In genomic region chr6:39906318-39906761, GRCh38 we compare ENCODE assay signal across 2 cellular contexts.
TF ChIP-seq lines count a peak whose summit lies in the region.

No MANE protein-coding gene starts in this region.

TF ChIP-seq in liver, 16 proteins besides CTCF, POLR2A, EP300 and RAD21 (continued from another document):
- TF ChIP-seq SP1 (IDR thresholded peaks at IDR 0.05) (no peak), GABPA (IDR thresholded peaks at IDR 0.05 in 1 of 2, conservative IDR thresholded peaks at IDR 0.05 in 1 of 2) (no peak), REST (IDR thresholded peaks at IDR 0.05) (peak; percentile 69)

TF ChIP-seq in HepG2, 621 proteins besides CTCF, POLR2A, EP300 and RAD21 (continued from another document):
- TF ChIP-seq TERF1 (CRISPR knock-in tag; IDR thresholded peaks at IDR 0.05) (no peak), HDAC2 (CRISPR knock-in tag; IDR thresholded peaks at IDR 0.05) (no peak), TOE1 (CRISPR knock-in tag; IDR thresholded peaks at IDR 0.05) (no peak), HNF4G (IDR thresholded peaks at IDR 0.05; ENCODE audit: borderline replicate concordance, low read depth, low read length) (no peak), HNF4G (CRISPR knock-in tag; IDR thresholded peaks at IDR 0.05; ENCODE audit: borderline replicate concordance, low read depth) (no peak), NAIF1 (CRISPR knock-in tag; IDR thresholded peaks at IDR 0.05; ENCODE audit: borderline replicate concordance) (no peak), JUN (CRISPR knock-in tag; IDR thresholded peaks at IDR 0.05) (no peak), TFDP1 (CRISPR knock-in tag; IDR thresholded peaks at IDR 0.05; ENCODE audit: borderline replicate concordance) (no peak), E2F5 (CRISPR knock-in tag; conservative IDR thresholded peaks at IDR 0.05) (no peak), SRF (IDR thresholded peaks at IDR 0.05; ENCODE audit: low read depth, low read length) (no peak), KLF11 (CRISPR knock-in tag; IDR thresholded peaks at IDR 0.05) (no peak), MTERF4 (CRISPR knock-in tag; IDR thresholded peaks at IDR 0.05) (no peak)
